ENCODE assay signal across 15 cellular contexts in the genomic region with DNA sequence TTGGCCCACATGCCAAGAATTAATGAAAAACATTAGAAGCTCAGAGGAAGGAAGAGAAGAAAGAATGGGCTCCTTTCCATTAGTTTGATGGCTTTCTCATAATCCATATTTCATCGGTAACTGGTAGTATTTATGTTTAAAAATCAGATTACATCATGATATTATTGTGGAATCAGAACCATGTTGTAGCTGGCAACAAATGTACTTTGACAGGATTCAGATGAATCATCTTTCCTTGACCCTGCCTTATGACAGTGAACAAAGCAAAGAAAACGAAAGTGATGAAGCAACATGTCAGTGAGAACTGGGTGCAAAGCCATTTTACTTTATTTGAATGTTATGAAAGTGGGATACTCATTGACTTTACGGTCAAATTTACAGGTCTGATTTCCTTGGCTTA.
A peak's percentile ranks its signal among the peaks of the same experiment; 100 is the strongest.
DNase-seq lines count a peak whose midpoint lies in the region; ATAC-seq lines count a peak whose summit lies in the region.
"Had no signal": no experiment of that assay in that cellular context is flagged by ENCODE, and none has a peak within 500 bp of the region (broad histone marks: within the 10 kb centered on the region; RNA-seq: fewer than 3 reads in every experiment).

No MANE protein-coding gene starts in this region.

- no peaks in the 10 kb centered on the region for H3K4me1 Mint-ChIP-seq in activated T-helper 1 cell treated with anti-CD3 and anti-CD28 coated beads, Interleukin-12 subunit alpha, Interleukin-12 subunit beta, Interleukin-2, Interleukin-4 antibody, amounts not matched to agents 30 ng/mL and 10 ng/mL and 1 ng/mL, durations not matched to agents 14 hours and 24 hours and 36 hours (ENCODE audit: low read depth)

- no peak overlapping the region for H3K27ac Mint-ChIP-seq in activated T-helper 1 cell treated with anti-CD3 and anti-CD28 coated beads, Interleukin-12 subunit alpha, Interleukin-12 subunit beta, Interleukin-2, Interleukin-4 antibody, amounts not matched to agents 30 ng/mL and 10 ng/mL and 1 ng/mL, durations not matched to agents 14 hours and 24 hours and 36 hours

- DNase-seq in HPDE6-E6E7 (ENCODE audit: extremely low spot score) (peak; percentile 50), RKO (ENCODE audit: low spot score) (peak; percentile 2), dermis microvascular lymphatic vessel endothelial cell (ENCODE audit: low read depth in 2 of 2) (peak; percentile 2 to 16), non-pigmented ciliary epithelial cell (ENCODE audit: low read depth) (peak; percentile 9), NCI-H748 (lab: John Stamatoyannopoulos, UW; ENCODE audit: unreplicated experiment) (no peak), left ventricle myocardium superior (no peak)
- no peak for DNase-seq in activated T-helper 1 cell treated with anti-CD3 and anti-CD28 coated beads, Interleukin-12 subunit alpha, Interleukin-12 subunit beta, Interleukin-2, Interleukin-4 antibody, amounts not matched to agents 30 ng/mL and 10 ng/mL and 1 ng/mL, durations not matched to agents 14 hours and 24 hours and 36 hours (ENCODE audit: low spot score)
- DNase-seq: activated CD4-positive, alpha-beta T cell treated with anti-CD3 and anti-CD28 coated beads for 4 hours; activated gamma-delta T cell treated with Interleukin-2 at 50 U/mL for 16 hours; dermis blood vessel endothelial cell; esophagus squamous epithelium; NCI-H146; pancreas; SIG-M5; T1000 had no signal

- no peaks in the 10 kb centered on the region for H3K27me3 Mint-ChIP-seq in activated T-helper 1 cell treated with anti-CD3 and anti-CD28 coated beads, Interleukin-12 subunit alpha, Interleukin-12 subunit beta, Interleukin-2, Interleukin-4 antibody, amounts not matched to agents 30 ng/mL and 10 ng/mL and 1 ng/mL, durations not matched to agents 14 hours and 24 hours and 36 hours (ENCODE audit: insufficient read depth)

- ATAC-seq in left ventricle myocardium superior: no peak

- intact Hi-C loops in activated T-helper 1 cell treated with anti-CD3 and anti-CD28 coated beads, Interleukin-12 subunit alpha, Interleukin-12 subunit beta, Interleukin-2, Interleukin-4 antibody, amounts not matched to agents 30 ng/mL and 10 ng/mL and 1 ng/mL, durations not matched to agents 14 hours and 24 hours and 36 hours (cut with micrococcal nuclease): no loop called here
- intact Hi-C loops in left ventricle myocardium superior (cut with micrococcal nuclease): no loop called here

- H3K9me3 Mint-ChIP-seq in activated T-helper 1 cell treated with anti-CD3 and anti-CD28 coated beads, Interleukin-12 subunit alpha, Interleukin-12 subunit beta, Interleukin-2, Interleukin-4 antibody, amounts not matched to agents 30 ng/mL and 10 ng/mL and 1 ng/mL, durations not matched to agents 14 hours and 24 hours and 36 hours: peaks cover 11% of the 10 kb centered on the region

- H3K36me3 Mint-ChIP-seq in activated T-helper 1 cell treated with anti-CD3 and anti-CD28 coated beads, Interleukin-12 subunit alpha, Interleukin-12 subunit beta, Interleukin-2, Interleukin-4 antibody, amounts not matched to agents 30 ng/mL and 10 ng/mL and 1 ng/mL, durations not matched to agents 14 hours and 24 hours and 36 hours (ENCODE audit: low read depth): no peaks in the 10 kb centered on the region

- H3K4me3 Mint-ChIP-seq in activated T-helper 1 cell treated with anti-CD3 and anti-CD28 coated beads, Interleukin-12 subunit alpha, Interleukin-12 subunit beta, Interleukin-2, Interleukin-4 antibody, amounts not matched to agents 30 ng/mL and 10 ng/mL and 1 ng/mL, durations not matched to agents 14 hours and 24 hours and 36 hours: no peak overlapping the region

Comparison
In these comparisons a context has a peak if more than half of its experiments do, and no peak if none do; other contexts are left out.
1. DNase-seq: peak in HPDE6-E6E7 (single experiment), RKO (single experiment), dermis microvascular lymphatic vessel endothelial cell (2 of 2) and non-pigmented ciliary epithelial cell (single experiment); none in activated T-helper 1 cell treated with anti-CD3 and anti-CD28 coated beads, Interleukin-12 subunit alpha, Interleukin-12 subunit beta, Interleukin-2, Interleukin-4 antibody, amounts not matched to agents 30 ng/mL and 10 ng/mL and 1 ng/mL, durations not matched to agents 14 hours and 24 hours and 36 hours (single experiment), NCI-H748 (single experiment) and left ventricle myocardium superior (single experiment).